8 cellular contexts compared by ENCODE assay signal in genomic region chrX:80807606-80808159, GRCh38. TPM values are rescaled to one million over a fixed set of nuclear protein-coding genes. Genes with fewer than 3 reads are reported as not detected.
DNase-seq lines count a peak whose midpoint lies in the region; ATAC-seq and TF ChIP-seq lines count a peak whose summit lies in the region.

No MANE protein-coding gene starts in this region.

- H3K14ac ChIP-seq in trophoblast cell (ENCODE audit: low read length) = no peak overlapping the region

- H2BK5ac ChIP-seq in trophoblast cell (ENCODE audit: low read depth, low read length, poor library complexity) = no peak overlapping the region

- no peak overlapping the region for H2AK5ac ChIP-seq in trophoblast cell (ENCODE audit: low read length)

- DNase-seq in NCI-H1105 treated with DMSO at 0.1 percent for 48 hours (lab: John Stamatoyannopoulos, UW) (peak; percentile 49), NCI-H1105 (lab: John Stamatoyannopoulos, UW) (no peak), Peyer's patch (no peak), epithelial cell of proximal tubule (ENCODE audit: low read depth) (no peak), trophoblast cell (peak in 1 of 2 donors; percentile 5)

- no peak for TF ChIP-seq POLR2A in Peyer's patch (IDR thresholded peaks at IDR 0.05)

- no peak overlapping the region for H4K8ac ChIP-seq in trophoblast cell (ENCODE audit: low read depth, low read length)

- H3K4ac ChIP-seq in trophoblast cell (ENCODE audit: low read depth, low read length) = no peak overlapping the region

- no peak overlapping the region for H4K12ac ChIP-seq in trophoblast cell (ENCODE audit: low read depth, low read length)

- H3K4me2 ChIP-seq in trophoblast cell (ENCODE audit: low read length) = peak overlapping the region; percentile 40

- H3K9me3 ChIP-seq in Peyer's patch = no peaks in the 10 kb centered on the region
- no peaks in the 10 kb centered on the region for H3K9me3 ChIP-seq in trophoblast cell (ENCODE audit: insufficient read depth, low read depth, low read length)

- no peak for TF ChIP-seq CTCF in Peyer's patch (IDR thresholded peaks at IDR 0.05)
- no peak for TF ChIP-seq CTCF in epithelial cell of proximal tubule (conservative IDR thresholded peaks at IDR 0.05; ENCODE audit: low read depth, low read length)

- ATAC-seq in HG03378 (IDR thresholded peaks at IDR 0.05; ENCODE audit: unreplicated experiment) = no peak
- ATAC-seq in GM19035 (IDR thresholded peaks at IDR 0.05; ENCODE audit: unreplicated experiment) = no peak
- ATAC-seq in GM18502 (IDR thresholded peaks at IDR 0.05; ENCODE audit: poor library complexity, unreplicated experiment) = no peak

- H3K27ac ChIP-seq in Peyer's patch (peak overlapping the region; percentile 86 to 90 (median 87)), trophoblast cell (ENCODE audit: low read depth, low read length) (no peak overlapping the region)

- WGBS in trophoblast cell (ENCODE audit: extremely low coverage, insufficient coverage, insufficient read length) = no CpG with 5 or more reads among the region's 15 CpGs

- no peak overlapping the region for H4K91ac ChIP-seq in trophoblast cell (ENCODE audit: low read depth, low read length)

- no peak overlapping the region for H2AFZ ChIP-seq in trophoblast cell (ENCODE audit: insufficient read depth, low read length, poor library complexity)

- H3K79me2 ChIP-seq in trophoblast cell (ENCODE audit: control insufficient read depth, insufficient read depth, low read length, poor library complexity) = peaks cover 2% of the 10 kb centered on the region

- H2BK12ac ChIP-seq in trophoblast cell (ENCODE audit: low read length) = no peak overlapping the region

- peaks cover 2% of the 10 kb centered on the region for H3K79me1 ChIP-seq in trophoblast cell (ENCODE audit: low read length)

- no peak overlapping the region for H3K9ac ChIP-seq in trophoblast cell (ENCODE audit: low read length)

- H3K36me3 ChIP-seq in Peyer's patch (no peaks in the 10 kb centered on the region), trophoblast cell (ENCODE audit: control insufficient read depth in 1 of 2, insufficient read depth in 2 of 2, low read length in 2 of 2) (no peaks in the 10 kb centered on the region)

- no peaks in the 10 kb centered on the region for H3K4me1 ChIP-seq in Peyer's patch
- H3K4me1 ChIP-seq in trophoblast cell (ENCODE audit: control insufficient read depth in 1 of 2, insufficient read depth in 2 of 2, low read length in 2 of 2) = no peaks in the 10 kb centered on the region

- H2BK120ac ChIP-seq in trophoblast cell (ENCODE audit: insufficient read depth, low read length, poor library complexity) = no peak overlapping the region

- H3K23ac ChIP-seq in trophoblast cell (ENCODE audit: low read length) = no peak overlapping the region

- H3K18ac ChIP-seq in trophoblast cell (ENCODE audit: low read length) = no peak overlapping the region

- H3K27me3 ChIP-seq in Peyer's patch = no peaks in the 10 kb centered on the region
- no peaks in the 10 kb centered on the region for H3K27me3 ChIP-seq in trophoblast cell (ENCODE audit: insufficient read depth, low read length)

- peak overlapping the region; percentile 58 to 82 (median 68) for H3K4me3 ChIP-seq in Peyer's patch
- H3K4me3 ChIP-seq in epithelial cell of proximal tubule (ENCODE audit: low read depth, low read length) = peak overlapping the region; percentile 80
- no peak overlapping the region for H3K4me3 ChIP-seq in trophoblast cell (ENCODE audit: low read depth, low read length)

RNA-seq across cellular contexts. Expression of gene BRWD3, which starts 2.0 kb away (rescaled TPM):
- total RNA-seq in Peyer's patch = 10 to 100 TPM; 18.7 to 57.8 (median 31.1) TPM
- total RNA-seq in epithelial cell of proximal tubule = 4.1 and 6.6 TPM in 2 replicates
- polyA plus RNA-seq in trophoblast cell (2013) = 12.9 and 14.0 TPM in 2 replicates
